In genomic region chr16:85796152-85796551, GRCh38 we compare ENCODE assay signal across 16 cellular contexts.
"Had no signal": no experiment of that assay in that cellular context is flagged by ENCODE, and none has a peak within 500 bp of the region (broad histone marks: within the 10 kb centered on the region; RNA-seq: fewer than 3 reads in every experiment).

No MANE protein-coding gene starts in this region.

- H3K27me3 Mint-ChIP-seq: dendritic cell treated with granulocyte-macrophage colony-stimulating factor and Interleukin-4, amounts not matched to agents 40 ng/mL and 50 ng/mL, for 4 days; stimulated activated naive B cell treated with anti-CD40 and anti-IgM and Interleukin-4, amounts not matched to agents 10 μg/mL and 1 μg/mL and 100 μg/mL, for 72 hours had no signal

- H3K9me3 Mint-ChIP-seq: dendritic cell treated with granulocyte-macrophage colony-stimulating factor and Interleukin-4, amounts not matched to agents 40 ng/mL and 50 ng/mL, for 4 days; stimulated activated naive B cell treated with anti-CD40 and anti-IgM and Interleukin-4, amounts not matched to agents 10 μg/mL and 1 μg/mL and 100 μg/mL, for 72 hours had no signal

- H3K27ac ChIP-seq: body of pancreas, esophagus muscularis mucosa, lower lobe of right lung, prostate gland, right lobe of liver, tibial nerve, VCaP had no signal

- H3K9me3 ChIP-seq: body of pancreas, esophagus muscularis mucosa, lower lobe of right lung, prostate gland, right lobe of liver, tibial nerve had no signal

- H3K4me3 Mint-ChIP-seq: dendritic cell treated with granulocyte-macrophage colony-stimulating factor and Interleukin-4, amounts not matched to agents 40 ng/mL and 50 ng/mL, for 4 days; mesothelial cell of epicardium; stimulated activated naive B cell treated with anti-CD40 and anti-IgM and Interleukin-4, amounts not matched to agents 10 μg/mL and 1 μg/mL and 100 μg/mL, for 72 hours had no signal

- DNase-seq: activated CD4-positive, alpha-beta T cell treated with anti-CD3 and anti-CD28 coated beads for 48 hours; activated naive CD4-positive, alpha-beta T cell; activated T-cell treated with anti-CD3 and anti-CD28 coated beads, Interleukin-2, amount 50 U/mL, for 48 hours; amniotic stem cell; body of pancreas; lower lobe of right lung; occipital lobe; right lobe of liver; stimulated activated naive B cell treated with anti-CD40 and anti-IgM and Interleukin-4, amounts not matched to agents 10 μg/mL and 1 μg/mL and 100 μg/mL, for 72 hours; T1000 had no signal

- H3K27me3 ChIP-seq: body of pancreas, esophagus muscularis mucosa, right lobe of liver, tibial nerve had no signal

- H3K36me3 ChIP-seq: prostate gland had no signal

- ATAC-seq: body of pancreas; lower lobe of right lung; right lobe of liver; stimulated activated naive B cell treated with anti-CD40 and anti-IgM and Interleukin-4, amounts not matched to agents 10 μg/mL and 1 μg/mL and 100 μg/mL, for 72 hours had no signal

- H3K4me3 ChIP-seq: body of pancreas, esophagus muscularis mucosa, lower lobe of right lung, prostate gland, right lobe of liver, tibial nerve had no signal

- H3K27ac Mint-ChIP-seq: dendritic cell treated with granulocyte-macrophage colony-stimulating factor and Interleukin-4, amounts not matched to agents 40 ng/mL and 50 ng/mL, for 4 days; mesothelial cell of epicardium; stimulated activated naive B cell treated with anti-CD40 and anti-IgM and Interleukin-4, amounts not matched to agents 10 μg/mL and 1 μg/mL and 100 μg/mL, for 72 hours had no signal
